ENCODE assay signal across 32 cellular contexts in genomic region chr3:46375214-46375613, GRCh38. TPM values are rescaled to one million over a fixed set of nuclear protein-coding genes. Genes with fewer than 3 reads are reported as not detected.
DNase-seq lines count a peak whose midpoint lies in the region; ATAC-seq, FAIRE-seq and TF ChIP-seq lines count a peak whose summit lies in the region.
"Had no signal": no experiment of that assay in that cellular context is flagged by ENCODE, and none has a peak within 500 bp of the region (broad histone marks: within the 10 kb centered on the region; RNA-seq: fewer than 3 reads in every experiment).

No MANE protein-coding gene starts in this region.

- ATAC-seq in activated CD8-positive, alpha-beta T cell treated with anti-CD3 and anti-CD28 coated beads, Interleukin-2, amount 10 ng/mL, durations not matched to agents 7 days and 5 days: no peak
- ATAC-seq in stimulated activated effector memory CD8-positive, alpha-beta T cell treated with anti-CD3 and anti-CD28 coated beads, Interleukin-12 subunit alpha, Interleukin-12 subunit beta, amount 100 ng/mL, for 72 hours: peak; percentile 89
- ATAC-seq: left colon; stimulated activated memory B cell treated with anti-CD40 and anti-IgM and Interleukin-4, amounts not matched to agents 10 μg/mL and 1 μg/mL and 100 μg/mL, for 72 hours had no signal

- peak overlapping the region; percentile 22 for H3K27ac Mint-ChIP-seq in activated naive CD4-positive, alpha-beta T cell treated with anti-CD3 and anti-CD28 coated beads, Interleukin-2, amount 10 ng/mL, durations not matched to agents 7 days and 5 days
- peak overlapping the region; percentile 69 for H3K27ac Mint-ChIP-seq in activated CD8-positive, alpha-beta T cell treated with anti-CD3 and anti-CD28 coated beads, Interleukin-2, amount 10 ng/mL, durations not matched to agents 7 days and 5 days
- peak overlapping the region; percentile 38 for H3K27ac Mint-ChIP-seq in stimulated activated effector memory CD8-positive, alpha-beta T cell treated with anti-CD3 and anti-CD28 coated beads, Interleukin-12 subunit alpha, Interleukin-12 subunit beta, amount 100 ng/mL, for 72 hours
- H3K27ac Mint-ChIP-seq: activated naive CD4-positive, alpha-beta T cell treated with anti-CD3 and anti-CD28 coated beads, Interleukin-2, amount 50 U/mL, for 24 hours; HFFc6; stimulated activated memory B cell treated with anti-CD40 and anti-IgM and Interleukin-4, amounts not matched to agents 10 μg/mL and 1 μg/mL and 100 μg/mL, for 72 hours had no signal

- CTCF ChIA-PET in activated naive CD4-positive, alpha-beta T cell treated with anti-CD3 and anti-CD28 coated beads, Interleukin-2, amount 10 ng/mL, durations not matched to agents 7 days and 5 days (lab: Charles Lee): interaction anchor here (0.5 to 14.4 kb wide), 11 partner anchors 34 to 297 kb away, joined by 3 to 228 read pairs (median 3); partner anchors contain the start of gene CCR1
- CTCF ChIA-PET in activated CD8-positive, alpha-beta T cell treated with anti-CD3 and anti-CD28 coated beads, Interleukin-2, amount 10 ng/mL, durations not matched to agents 7 days and 5 days (lab: Charles Lee): interaction anchor here (1.0 to 13.5 kb wide), 10 partner anchors 9 to 436 kb away, joined by 3 to 371 read pairs (median 5); partner anchors contain the start of gene CCR1

- peaks cover 71% of the 10 kb centered on the region for H3K4me1 Mint-ChIP-seq in activated naive CD4-positive, alpha-beta T cell treated with anti-CD3 and anti-CD28 coated beads, Interleukin-2, amount 10 ng/mL, durations not matched to agents 7 days and 5 days
- peaks cover 80% of the 10 kb centered on the region for H3K4me1 Mint-ChIP-seq in activated CD8-positive, alpha-beta T cell treated with anti-CD3 and anti-CD28 coated beads, Interleukin-2, amount 10 ng/mL, durations not matched to agents 7 days and 5 days (ENCODE audit: low read depth)
- H3K4me1 Mint-ChIP-seq in stimulated activated effector memory CD8-positive, alpha-beta T cell treated with anti-CD3 and anti-CD28 coated beads, Interleukin-12 subunit alpha, Interleukin-12 subunit beta, amount 100 ng/mL, for 72 hours: peaks cover 70% of the 10 kb centered on the region

- peak; percentile 36 for FAIRE-seq in GM12892 (lab: Jason Lieb, UNC)
- FAIRE-seq: colon, GM18507 had no signal

- peaks cover 16% of the 10 kb centered on the region for H3K36me3 Mint-ChIP-seq in activated naive CD4-positive, alpha-beta T cell treated with anti-CD3 and anti-CD28 coated beads, Interleukin-2, amount 10 ng/mL, durations not matched to agents 7 days and 5 days
- peaks cover 54% of the 10 kb centered on the region for H3K36me3 Mint-ChIP-seq in activated CD8-positive, alpha-beta T cell treated with anti-CD3 and anti-CD28 coated beads, Interleukin-2, amount 10 ng/mL, durations not matched to agents 7 days and 5 days (ENCODE audit: low read depth)
- peaks cover 43% of the 10 kb centered on the region for H3K36me3 Mint-ChIP-seq in stimulated activated effector memory CD8-positive, alpha-beta T cell treated with anti-CD3 and anti-CD28 coated beads, Interleukin-12 subunit alpha, Interleukin-12 subunit beta, amount 100 ng/mL, for 72 hours
- H3K36me3 Mint-ChIP-seq: activated naive CD4-positive, alpha-beta T cell treated with anti-CD3 and anti-CD28 coated beads, Interleukin-2, amount 50 U/mL, for 24 hours; stimulated activated memory B cell treated with anti-CD40 and anti-IgM and Interleukin-4, amounts not matched to agents 10 μg/mL and 1 μg/mL and 100 μg/mL, for 72 hours had no signal

- H3K9me3 Mint-ChIP-seq in activated naive CD4-positive, alpha-beta T cell treated with anti-CD3 and anti-CD28 coated beads, Interleukin-2, amount 10 ng/mL, durations not matched to agents 7 days and 5 days: no peaks in the 10 kb centered on the region
- no peaks in the 10 kb centered on the region for H3K9me3 Mint-ChIP-seq in activated CD8-positive, alpha-beta T cell treated with anti-CD3 and anti-CD28 coated beads, Interleukin-2, amount 10 ng/mL, durations not matched to agents 7 days and 5 days (ENCODE audit: insufficient read depth)
- no peaks in the 10 kb centered on the region for H3K9me3 Mint-ChIP-seq in stimulated activated effector memory CD8-positive, alpha-beta T cell treated with anti-CD3 and anti-CD28 coated beads, Interleukin-12 subunit alpha, Interleukin-12 subunit beta, amount 100 ng/mL, for 72 hours
- H3K9me3 Mint-ChIP-seq: activated naive CD4-positive, alpha-beta T cell treated with anti-CD3 and anti-CD28 coated beads, Interleukin-2, amount 50 U/mL, for 24 hours; HFFc6; IgD-negative memory B cell; stimulated activated memory B cell treated with anti-CD40 and anti-IgM and Interleukin-4, amounts not matched to agents 10 μg/mL and 1 μg/mL and 100 μg/mL, for 72 hours had no signal

- no peak for TF ChIP-seq POLR2A in GM12892 (IDR thresholded peaks at IDR 0.05; ENCODE audit: low read depth, low read length)

- no peak overlapping the region for H3K4me3 Mint-ChIP-seq in activated naive CD4-positive, alpha-beta T cell treated with anti-CD3 and anti-CD28 coated beads, Interleukin-2, amount 10 ng/mL, durations not matched to agents 7 days and 5 days
- peak overlapping the region; percentile 77 for H3K4me3 Mint-ChIP-seq in activated CD8-positive, alpha-beta T cell treated with anti-CD3 and anti-CD28 coated beads, Interleukin-2, amount 10 ng/mL, durations not matched to agents 7 days and 5 days
- peak overlapping the region; percentile 61 for H3K4me3 Mint-ChIP-seq in stimulated activated effector memory CD8-positive, alpha-beta T cell treated with anti-CD3 and anti-CD28 coated beads, Interleukin-12 subunit alpha, Interleukin-12 subunit beta, amount 100 ng/mL, for 72 hours
- H3K4me3 Mint-ChIP-seq: activated naive CD4-positive, alpha-beta T cell treated with anti-CD3 and anti-CD28 coated beads, Interleukin-2, amount 50 U/mL, for 24 hours; HFFc6; stimulated activated memory B cell treated with anti-CD40 and anti-IgM and Interleukin-4, amounts not matched to agents 10 μg/mL and 1 μg/mL and 100 μg/mL, for 72 hours had no signal

- DNase-seq in activated naive CD4-positive, alpha-beta T cell treated with anti-CD3 and anti-CD28 coated beads, Interleukin-2, amount 10 ng/mL, durations not matched to agents 7 days and 5 days: peak; percentile 12
- DNase-seq in activated naive CD4-positive, alpha-beta T cell (lab: John Stamatoyannopoulos, UW): no peak
- no peak for DNase-seq in GM12892 (ENCODE audit: insufficient read length)
- DNase-seq in activated CD8-positive, alpha-beta T cell treated with anti-CD3 and anti-CD28 coated beads, Interleukin-2, amount 10 ng/mL, durations not matched to agents 7 days and 5 days: no peak
- no peak for DNase-seq in stimulated activated effector memory CD8-positive, alpha-beta T cell treated with anti-CD3 and anti-CD28 coated beads, Interleukin-12 subunit alpha, Interleukin-12 subunit beta, amount 100 ng/mL, for 72 hours (ENCODE audit: low spot score in 2 of 2)
- DNase-seq in COR-L47 (lab: John Stamatoyannopoulos, UW): no peak
- no peak for DNase-seq in NCI-H2171 (lab: John Stamatoyannopoulos, UW)
- DNase-seq in COLO829 (ENCODE audit: low spot score): no peak
- DNase-seq: ACHN; activated CD4-positive, CD25-positive, alpha-beta regulatory T cell; aorta; effector CD4-positive, alpha-beta T cell; GOT3; HFFc6; hippocampal formation; left colon; NCI-H1105; NCI-H187 treated with DMSO at 0.1 percent for 48 hours; NCI-H2171 treated with DMSO at 0.1 percent for 48 hours; NCI-H510A; SJCRH30; stimulated activated CD4-positive, alpha-beta T cell treated with anti-CD3 and anti-CD28 coated beads, Interleukin-15, amount 100 ng/mL, for 24 hours had no signal

- POLR2A ChIA-PET in activated CD8-positive, alpha-beta T cell treated with anti-CD3 and anti-CD28 coated beads, Interleukin-2, amount 10 ng/mL, durations not matched to agents 7 days and 5 days (lab: Charles Lee): interaction anchor here (1.3 kb wide), 1 partner anchor 9 kb away, joined by 4 read pairs; no protein-coding TSS in a partner anchor

- peaks cover 17% of the 10 kb centered on the region for H3K27me3 Mint-ChIP-seq in activated naive CD4-positive, alpha-beta T cell treated with anti-CD3 and anti-CD28 coated beads, Interleukin-2, amount 10 ng/mL, durations not matched to agents 7 days and 5 days
- H3K27me3 Mint-ChIP-seq in activated CD8-positive, alpha-beta T cell treated with anti-CD3 and anti-CD28 coated beads, Interleukin-2, amount 10 ng/mL, durations not matched to agents 7 days and 5 days (ENCODE audit: low read depth): no peaks in the 10 kb centered on the region
- H3K27me3 Mint-ChIP-seq: activated naive CD4-positive, alpha-beta T cell treated with anti-CD3 and anti-CD28 coated beads, Interleukin-2, amount 50 U/mL, for 24 hours; stimulated activated memory B cell treated with anti-CD40 and anti-IgM and Interleukin-4, amounts not matched to agents 10 μg/mL and 1 μg/mL and 100 μg/mL, for 72 hours had no signal

RNA-seq across cellular contexts. Expression of gene CCR5, which starts 4.5 kb away (rescaled TPM):
- 0.11 TPM for polyA plus RNA-seq in GM12892 (2012; ENCODE audit: missing spikeins)
- total RNA-seq in activated CD8-positive, alpha-beta T cell treated with anti-CD3 and anti-CD28 coated beads, Interleukin-2, amount 10 ng/mL, durations not matched to agents 7 days and 5 days: 10 to 100 TPM; 38.4 to 38.8 TPM
- total RNA-seq: HFFc6, lung microvascular endothelial cell, osteocyte, renal cortical epithelial cell, SJCRH30 had no signal
- polyA plus RNA-seq: BJ, IgD-negative memory B cell, neural cell had no signal

RNA-seq across cellular contexts. Expression of gene CCR2, which starts 21.3 kb away (rescaled TPM):
- polyA plus RNA-seq in GM12892 (2012; ENCODE audit: missing spikeins): 0.42 TPM
- total RNA-seq in activated CD8-positive, alpha-beta T cell treated with anti-CD3 and anti-CD28 coated beads, Interleukin-2, amount 10 ng/mL, durations not matched to agents 7 days and 5 days: 10 to 100 TPM; 70.8 to 70.9 TPM
- total RNA-seq: HFFc6, lung microvascular endothelial cell, osteocyte, renal cortical epithelial cell, SJCRH30 had no signal
- polyA plus RNA-seq: BJ, neural cell had no signal

RNA-seq across cellular contexts. Expression of gene CCRL2, which starts 31.8 kb away (rescaled TPM):
- polyA plus RNA-seq in GM12892 (2012; ENCODE audit: missing spikeins): 0.93 TPM
- 10 to 100 TPM; 10.1 to 11.2 TPM for total RNA-seq in activated CD8-positive, alpha-beta T cell treated with anti-CD3 and anti-CD28 coated beads, Interleukin-2, amount 10 ng/mL, durations not matched to agents 7 days and 5 days
- total RNA-seq: osteocyte, renal cortical epithelial cell, SJCRH30 had no signal
- polyA plus RNA-seq: BJ, neural cell had no signal
